22 cellular contexts compared by ENCODE assay signal in genomic region chr9:32468740-32469139, GRCh38.
"Had no signal": no experiment of that assay in that cellular context is flagged by ENCODE, and none has a peak within 500 bp of the region (broad histone marks: within the 10 kb centered on the region; RNA-seq: fewer than 3 reads in every experiment).

No MANE protein-coding gene starts in this region.

- DNase-seq: activated CD4-positive, alpha-beta T cell treated with anti-CD3 and anti-CD28 coated beads, Interleukin-2, amount 10 ng/mL, durations not matched to agents 7 days and 5 days; activated CD4-positive, CD25-positive, alpha-beta regulatory T cell treated with anti-CD3 and anti-CD28 coated beads, Interleukin-2, amount 50 U/mL, for 72 hours; activated CD8-positive, alpha-beta memory T cell treated with anti-CD3 and anti-CD28 coated beads, Interleukin-2, amount 10 ng/mL, durations not matched to agents 7 days and 5 days; activated CD8-positive, alpha-beta T cell treated with anti-CD3 and anti-CD28 coated beads for 36 hours; activated gamma-delta T cell; activated naive CD4-positive, alpha-beta T cell treated with anti-CD3 and anti-CD28 coated beads, Interleukin-2, amount 50 U/mL, for 16 hours; activated T-cell treated with anti-CD3 and anti-CD28 coated beads for 4 hours; aorta; brain microvascular endothelial cell; caudate nucleus; dermis blood vessel endothelial cell; effector CD8-positive, alpha-beta T cell; head of caudate nucleus; midbrain; natural killer cell; retina; stimulated activated CD4-positive, alpha-beta T cell treated with anti-CD3 and anti-CD28 coated beads, Interleukin-4, amount 100 ng/mL, for 1 hour; stimulated activated naive CD4-positive, alpha-beta T cell; testis; WERI-Rb-1 had no signal

- H3K27me3 ChIP-seq: brain microvascular endothelial cell, testis, vagina had no signal

- H3K27ac ChIP-seq: brain microvascular endothelial cell, testis, vagina, WERI-Rb-1 had no signal

- H3K9me3 ChIP-seq: testis, vagina had no signal

- H3K27me3 Mint-ChIP-seq: activated CD4-positive, alpha-beta T cell treated with anti-CD3 and anti-CD28 coated beads, Interleukin-2, amount 10 ng/mL, durations not matched to agents 7 days and 5 days; activated CD8-positive, alpha-beta memory T cell treated with anti-CD3 and anti-CD28 coated beads, Interleukin-2, amount 10 ng/mL, durations not matched to agents 7 days and 5 days; activated CD8-positive, alpha-beta T cell treated with anti-CD3 and anti-CD28 coated beads for 36 hours; progenitor cell of endocrine pancreas had no signal

- H3K4me1 Mint-ChIP-seq: activated CD4-positive, alpha-beta T cell treated with anti-CD3 and anti-CD28 coated beads, Interleukin-2, amount 10 ng/mL, durations not matched to agents 7 days and 5 days; activated CD8-positive, alpha-beta memory T cell treated with anti-CD3 and anti-CD28 coated beads, Interleukin-2, amount 10 ng/mL, durations not matched to agents 7 days and 5 days; natural killer cell had no signal

- H3K4me3 ChIP-seq: vagina had no signal

- H3K36me3 ChIP-seq: WERI-Rb-1 had no signal

- H3K27ac Mint-ChIP-seq: activated CD4-positive, alpha-beta T cell treated with anti-CD3 and anti-CD28 coated beads, Interleukin-2, amount 10 ng/mL, durations not matched to agents 7 days and 5 days; activated CD8-positive, alpha-beta memory T cell treated with anti-CD3 and anti-CD28 coated beads, Interleukin-2, amount 10 ng/mL, durations not matched to agents 7 days and 5 days; activated CD8-positive, alpha-beta T cell treated with anti-CD3 and anti-CD28 coated beads for 36 hours; natural killer cell; progenitor cell of endocrine pancreas had no signal

- ATAC-seq: activated CD8-positive, alpha-beta memory T cell treated with anti-CD3 and anti-CD28 coated beads, Interleukin-2, amount 10 ng/mL, durations not matched to agents 7 days and 5 days; activated CD8-positive, alpha-beta T cell treated with anti-CD3 and anti-CD28 coated beads for 36 hours; natural killer cell had no signal

- H3K4me3 Mint-ChIP-seq: activated CD4-positive, alpha-beta T cell treated with anti-CD3 and anti-CD28 coated beads, Interleukin-2, amount 10 ng/mL, durations not matched to agents 7 days and 5 days; activated CD8-positive, alpha-beta memory T cell treated with anti-CD3 and anti-CD28 coated beads, Interleukin-2, amount 10 ng/mL, durations not matched to agents 7 days and 5 days; activated CD8-positive, alpha-beta T cell treated with anti-CD3 and anti-CD28 coated beads for 36 hours; natural killer cell had no signal

- H3K4me1 ChIP-seq: testis, vagina had no signal
